Comparison of ENCODE assay signal across 7 cellular contexts in the genomic region with DNA sequence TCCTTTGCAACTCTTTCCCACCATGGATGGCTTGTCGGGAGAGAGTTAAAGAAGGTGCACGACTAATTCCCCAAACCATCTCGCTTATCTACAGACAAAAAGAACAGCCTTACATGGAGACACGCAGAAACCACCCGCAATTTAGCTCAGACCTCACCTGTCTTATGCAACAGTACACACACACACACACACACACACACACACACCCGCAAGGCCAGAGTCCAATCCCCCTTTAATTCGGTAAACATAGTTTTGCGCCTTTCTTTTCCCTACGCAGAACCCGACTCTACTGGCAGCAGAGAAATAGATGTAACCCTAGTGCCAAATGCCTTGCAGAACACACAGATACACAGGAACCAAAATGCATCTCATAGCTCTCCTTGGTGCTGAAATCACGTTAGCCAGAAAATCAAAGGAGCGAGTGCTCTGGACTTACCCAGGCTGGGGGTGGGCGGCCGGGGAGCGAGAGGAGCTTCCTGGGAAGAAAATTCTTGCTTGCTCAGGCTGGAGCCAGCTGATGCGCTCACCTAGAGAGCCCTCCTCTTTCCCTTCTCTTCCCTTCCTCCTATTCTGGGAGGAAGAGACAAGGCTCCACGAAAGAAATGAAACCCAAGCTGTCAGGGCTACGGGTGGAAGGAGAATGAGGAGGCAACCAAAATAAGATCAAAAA. TPM values are rescaled to one million over a fixed set of nuclear protein-coding genes. Genes with fewer than 3 reads are reported as not detected.
DNase-seq lines count a peak whose midpoint lies in the region; ATAC-seq and TF ChIP-seq lines count a peak whose summit lies in the region.

No MANE protein-coding gene starts in this region.

- TF ChIP-seq POLR2A in gastroesophageal sphincter (IDR thresholded peaks at IDR 0.05): no peak

- H3K4me3 ChIP-seq in fibroblast of villous mesenchyme (ENCODE audit: low read depth, low read length) (no peak overlapping the region), gastroesophageal sphincter (no peak overlapping the region)
- no peak overlapping the region for H3K4me3 ChIP-seq in CD4-positive, alpha-beta memory T cell (ENCODE audit: low read length in 2 of 2)

- no peak overlapping the region for H3K27ac ChIP-seq in gastroesophageal sphincter
- H3K27ac ChIP-seq in CD4-positive, alpha-beta memory T cell (ENCODE audit: low read depth, low read length): no peak overlapping the region

- TF ChIP-seq CTCF in fibroblast of villous mesenchyme (IDR thresholded peaks at IDR 0.05; ENCODE audit: insufficient read depth, low read depth, low read length) (no peak), gastroesophageal sphincter (IDR thresholded peaks at IDR 0.05) (no peak)

- no peaks in the 10 kb centered on the region for H3K9me3 Mint-ChIP-seq in CD4-positive, alpha-beta memory T cell

- DNase-seq in HT1080 (ENCODE audit: low read depth) (peak; percentile 52), OCI-M1 (lab: John Stamatoyannopoulos, UW) (peak; percentile 14), fibroblast of villous mesenchyme (ENCODE audit: low read depth) (peak; percentile 48), renal cortical epithelial cell (ENCODE audit: low read depth) (peak; percentile 54), NCI-H446 (lab: John Stamatoyannopoulos, UW) (no peak)
- DNase-seq in CD4-positive, alpha-beta memory T cell: no peak

- H3K36me3 ChIP-seq in gastroesophageal sphincter: no peaks in the 10 kb centered on the region
- H3K36me3 ChIP-seq in CD4-positive, alpha-beta memory T cell (ENCODE audit: insufficient read depth, low read length): no peaks in the 10 kb centered on the region

- intact Hi-C loops in CD4-positive, alpha-beta memory T cell (cut with micrococcal nuclease): no loop called here

- POLR2A ChIA-PET in CD4-positive, alpha-beta memory T cell (lab: Charles Lee; ENCODE audit: partially characterized antibody): no interaction called here

- H3K27ac Mint-ChIP-seq in CD4-positive, alpha-beta memory T cell: no peak overlapping the region

- CTCF ChIA-PET in CD4-positive, alpha-beta memory T cell (lab: Charles Lee; ENCODE audit: partially characterized antibody): interaction anchor here (1.4 kb wide), 1 partner anchor 9 kb away, joined by 4 read pairs; no protein-coding TSS in a partner anchor

- H3K4me1 ChIP-seq in gastroesophageal sphincter: no peaks in the 10 kb centered on the region
- no peaks in the 10 kb centered on the region for H3K4me1 ChIP-seq in CD4-positive, alpha-beta memory T cell (ENCODE audit: insufficient read depth, low read length)

- H3K27me3 ChIP-seq in gastroesophageal sphincter: peaks cover 71% of the 10 kb centered on the region
- H3K27me3 ChIP-seq in CD4-positive, alpha-beta memory T cell (ENCODE audit: insufficient read depth, low read length): no peaks in the 10 kb centered on the region

- no peaks in the 10 kb centered on the region for H3K9me3 ChIP-seq in gastroesophageal sphincter
- no peaks in the 10 kb centered on the region for H3K9me3 ChIP-seq in CD4-positive, alpha-beta memory T cell (ENCODE audit: control insufficient read depth in 1 of 2, low read length in 2 of 2)

- no peak overlapping the region for H3K4me3 Mint-ChIP-seq in CD4-positive, alpha-beta memory T cell

- WGBS in gastroesophageal sphincter (ENCODE audit: low coverage in 1 of 2), 2 donors: 13 to 24% methylated on average over 11 to 15 of the region's 18 CpGs

- peaks cover 13 to 25% of the 10 kb centered on the region in 2 donors for H3K27me3 Mint-ChIP-seq in CD4-positive, alpha-beta memory T cell

- no peaks in the 10 kb centered on the region for H3K36me3 Mint-ChIP-seq in CD4-positive, alpha-beta memory T cell

- no peaks in the 10 kb centered on the region for H3K4me1 Mint-ChIP-seq in CD4-positive, alpha-beta memory T cell

- ATAC-seq in gastroesophageal sphincter: no peak

- no peak for TF ChIP-seq EP300 in gastroesophageal sphincter (IDR thresholded peaks at IDR 0.05)

RNA-seq across cellular contexts. Expression of a gene that starts 0.5 kb away (rescaled TPM):
- total RNA-seq in HT1080 (2014; rRNA removed; shearing (Covaris generic)): not detected in 2 replicates
- polyA plus RNA-seq in HT1080 (2015; cell fraction: cytosol; rRNA removed): not detected in 2 replicates
- not detected in 2 replicates for polyA plus RNA-seq in HT1080 (2015; cell fraction: nucleus; rRNA removed)
- not detected in 2 replicates for total RNA-seq in fibroblast of villous mesenchyme
- not detected in 2 replicates for total RNA-seq in renal cortical epithelial cell
- under 1 TPM in 3 of 4 donors, not detected in 1; under 0.01 to 0.17 (median 0.08) TPM for total RNA-seq in gastroesophageal sphincter
- not detected for total RNA-seq in CD4-positive, alpha-beta memory T cell
- not detected for polyA plus RNA-seq in CD4-positive, alpha-beta memory T cell

Comparison
In these comparisons a context has a peak if more than half of its experiments do, and no peak if none do; other contexts are left out.
1. DNase-seq: peak in HT1080 (single experiment), OCI-M1 (single experiment), fibroblast of villous mesenchyme (single experiment) and renal cortical epithelial cell (single experiment); none in NCI-H446 (0 of 2) and CD4-positive, alpha-beta memory T cell (0 of 5).